12 cellular contexts compared by ENCODE assay signal in genomic region chr22:24578355-24579241, GRCh38. TPM values are rescaled to one million over a fixed set of nuclear protein-coding genes. Genes with fewer than 3 reads are reported as not detected.
DNase-seq lines count a peak whose midpoint lies in the region; ATAC-seq, FAIRE-seq and TF ChIP-seq lines count a peak whose summit lies in the region.
"Had no signal": no experiment of that assay in that cellular context is flagged by ENCODE, and none has a peak within 500 bp of the region (broad histone marks: within the 10 kb centered on the region; RNA-seq: fewer than 3 reads in every experiment).

No MANE protein-coding gene starts in this region.

- H3K9me2 ChIP-seq in GM23338 (ENCODE audit: insufficient read depth) = no peaks in the 10 kb centered on the region

- H3K27ac ChIP-seq in GM23338 (ENCODE audit: low read depth) = 0 out of 2 replicates have a peak overlapping the region, but pooled peaks have one; percentile 52
- peak overlapping the region; percentile 25; the same call in 1 of the 2 replicates for H3K27ac ChIP-seq in SK-N-MC
- H3K27ac ChIP-seq in keratinocyte (ENCODE audit: control insufficient read depth, insufficient read depth, low read length) = peak overlapping the region; percentile 99
- H3K27ac ChIP-seq: dorsolateral prefrontal cortex had no signal

- H4K20me1 ChIP-seq in GM23338 (replicated peaks; ENCODE audit: insufficient read depth) = peaks cover 19% of the 10 kb centered on the region
- no peaks in the 10 kb centered on the region for H4K20me1 ChIP-seq in keratinocyte (ENCODE audit: control insufficient read depth, extremely low read depth, insufficient read depth, low read length)

- H3K4me1 ChIP-seq in GM23338 (ENCODE audit: insufficient read depth) = no peaks in the 10 kb centered on the region
- H3K4me1 ChIP-seq in keratinocyte (ENCODE audit: control insufficient read depth, extremely low read depth, insufficient read depth, low read length) = peaks cover 38% of the 10 kb centered on the region

- no peaks in the 10 kb centered on the region for H3K4me1 Mint-ChIP-seq in GM23338
- peaks cover 0 to 1% of the 10 kb centered on the region in 2 donors for H3K4me1 Mint-ChIP-seq in stimulated activated naive B cell treated with anti-CD40 and anti-IgM and Interleukin-4, amounts not matched to agents 10 μg/mL and 1 μg/mL and 100 μg/mL, for 72 hours

- H3K9me1 ChIP-seq in keratinocyte (ENCODE audit: control insufficient read depth, extremely low read depth, insufficient read depth, low read length) = no peaks in the 10 kb centered on the region

- H3K36me3 ChIP-seq in GM23338 (ENCODE audit: insufficient read depth) = peaks cover 10% of the 10 kb centered on the region; the same call in 1 of the 2 replicates
- peaks cover 16% of the 10 kb centered on the region for H3K36me3 ChIP-seq in SK-N-MC (ENCODE audit: insufficient read depth, low read length)
- H3K36me3 ChIP-seq in keratinocyte (ENCODE audit: control insufficient read depth in 2 of 2, extremely low read depth in 1 of 2, insufficient read depth in 2 of 2, low read length in 2 of 2) = peaks cover 1 to 9% of the 10 kb centered on the region in 2 experiments

- DNase-seq in GM23338 (ENCODE audit: low spot score) (no peak), SK-N-MC (ENCODE audit: low read depth, low spot score) (no peak), keratinocyte (ENCODE audit: low read depth, low spot score) (peak; percentile 92), NCI-H526 (lab: John Stamatoyannopoulos, UW) (no peak), iPS-NIHi7 (ENCODE audit: extremely low spot score) (no peak)
- no peak for DNase-seq in stimulated activated naive B cell treated with anti-CD40 and anti-IgM and Interleukin-4, amounts not matched to agents 10 μg/mL and 1 μg/mL and 100 μg/mL, for 72 hours
- DNase-seq: activated CD4-positive, CD25-positive, alpha-beta regulatory T cell; dorsolateral prefrontal cortex; NCI-H2029; occipital lobe had no signal

- H3K9me3 Mint-ChIP-seq in GM23338 = no peaks in the 10 kb centered on the region
- no peaks in the 10 kb centered on the region for H3K9me3 Mint-ChIP-seq in stimulated activated naive B cell treated with anti-CD40 and anti-IgM and Interleukin-4, amounts not matched to agents 10 μg/mL and 1 μg/mL and 100 μg/mL, for 72 hours

- H3K4me2 ChIP-seq in GM23338 = no peak overlapping the region
- H3K4me2 ChIP-seq in keratinocyte (ENCODE audit: control insufficient read depth, extremely low read depth, insufficient read depth, low read depth, low read length) = peak overlapping the region; percentile 69

- peaks cover 20% of the 10 kb centered on the region; the same call in 1 of the 2 replicates for H3F3A ChIP-seq in GM23338 (replicated peaks; ENCODE audit: low read depth)

- H3K4me3 Mint-ChIP-seq in GM23338 = no peak overlapping the region
- no peak overlapping the region for H3K4me3 Mint-ChIP-seq in stimulated activated naive B cell treated with anti-CD40 and anti-IgM and Interleukin-4, amounts not matched to agents 10 μg/mL and 1 μg/mL and 100 μg/mL, for 72 hours

- no peak overlapping the region for H3K4me3 ChIP-seq in GM23338
- no peak overlapping the region for H3K4me3 ChIP-seq in SK-N-MC
- peak overlapping the region in 1 of 3 experiments; percentile 29 for H3K4me3 ChIP-seq in keratinocyte (ENCODE audit: control insufficient read depth in 2 of 3, extremely low read depth in 1 of 3, insufficient read depth in 2 of 3, low read depth in 1 of 3, low read length in 3 of 3)
- H3K4me3 ChIP-seq: dorsolateral prefrontal cortex had no signal

- FAIRE-seq in keratinocyte (lab: Jason Lieb, UNC) = peak; percentile 98
- FAIRE-seq: RCC 7860 had no signal

- H3K9me3 ChIP-seq in SK-N-MC (ENCODE audit: low read depth, low read length) = no peaks in the 10 kb centered on the region
- no peaks in the 10 kb centered on the region for H3K9me3 ChIP-seq in keratinocyte (ENCODE audit: control insufficient read depth, low read depth, low read length)

- dilution Hi-C loops in keratinocyte (cut with MboI; ENCODE audit: extremely low pct_ligation_motif_present, low sequenced_read_pairs) = no loop called here

- H3K9ac ChIP-seq in SK-N-MC (ENCODE audit: insufficient read length) (no peak overlapping the region), keratinocyte (ENCODE audit: control insufficient read depth, extremely low read depth, insufficient read depth, low read length) (peak overlapping the region; percentile 64)

- H3K27me3 Mint-ChIP-seq in GM23338 (ENCODE audit: insufficient read depth, low read depth, poor library complexity) = peaks cover 6% of the 10 kb centered on the region
- H3K27me3 Mint-ChIP-seq in stimulated activated naive B cell treated with anti-CD40 and anti-IgM and Interleukin-4, amounts not matched to agents 10 μg/mL and 1 μg/mL and 100 μg/mL, for 72 hours = no peaks in the 10 kb centered on the region

- ATAC-seq in GM23338 (no peak), GM21367 (IDR thresholded peaks at IDR 0.05; ENCODE audit: unreplicated experiment) (no peak)
- ATAC-seq in stimulated activated naive B cell treated with anti-CD40 and anti-IgM and Interleukin-4, amounts not matched to agents 10 μg/mL and 1 μg/mL and 100 μg/mL, for 72 hours (replicated peaks) = no peak

- H2AFZ ChIP-seq in GM23338 = no peak overlapping the region
- H2AFZ ChIP-seq in keratinocyte (ENCODE audit: control insufficient read depth, low read length) = peak overlapping the region; percentile 47

- no peaks in the 10 kb centered on the region for H3K79me2 ChIP-seq in GM23338 (replicated peaks; ENCODE audit: insufficient read depth)
- H3K79me2 ChIP-seq in keratinocyte (ENCODE audit: control insufficient read depth, insufficient read depth, low read length) = no peaks in the 10 kb centered on the region

- no peak for TF ChIP-seq CTCF in GM23338 (conservative IDR thresholded peaks at IDR 0.05; ENCODE audit: low read depth in 2 of 2)
- TF ChIP-seq CTCF in keratinocyte (optimal IDR thresholded peaks at IDR 0.05 in 1 of 3, IDR thresholded peaks at IDR 0.05 in 1 of 3, conservative IDR thresholded peaks at IDR 0.05 in 1 of 3; ENCODE audit: extremely low read depth in 1 of 3, insufficient read depth in 2 of 3, low read length in 3 of 3) = no peak

- no peak overlapping the region; the same call in 1 of the 2 replicates for H3K27ac Mint-ChIP-seq in GM23338
- H3K27ac Mint-ChIP-seq in stimulated activated naive B cell treated with anti-CD40 and anti-IgM and Interleukin-4, amounts not matched to agents 10 μg/mL and 1 μg/mL and 100 μg/mL, for 72 hours = peak overlapping the region; percentile 76

- no peaks in the 10 kb centered on the region for H3K27me3 ChIP-seq in GM23338 (ENCODE audit: insufficient read depth)
- H3K27me3 ChIP-seq in keratinocyte (ENCODE audit: control insufficient read depth, extremely low read depth, insufficient read depth, low read length) = no peaks in the 10 kb centered on the region
- H3K27me3 ChIP-seq: dorsolateral prefrontal cortex had no signal

- H3K36me3 Mint-ChIP-seq in GM23338 (ENCODE audit: low read depth) = peaks cover 22% of the 10 kb centered on the region
- H3K36me3 Mint-ChIP-seq in stimulated activated naive B cell treated with anti-CD40 and anti-IgM and Interleukin-4, amounts not matched to agents 10 μg/mL and 1 μg/mL and 100 μg/mL, for 72 hours = peaks cover 20 to 35% of the 10 kb centered on the region in 2 donors

RNA-seq across cellular contexts. Expression of gene LRRC75B, which starts 14.3 kb away (rescaled TPM):
- 12.8 and 22.1 TPM in 2 replicates for total RNA-seq in GM23338 (2014; rRNA removed; shearing (Covaris generic))
- polyA plus RNA-seq in GM23338 (2016; fragmentation: Nextera tagmentation; extraction: Ambion mirVana) (17.6 and 21.4 TPM in 2 replicates), keratinocyte (4.3 to 10.5 TPM (median 4.9 TPM) in 3 replicates)
- 4.1 TPM for polyA plus RNA-seq in keratinocyte (2011; ENCODE audit: low read depth)
- polyA plus RNA-seq in keratinocyte (2011; cell fraction: cytosol; rRNA removed) = 3.2 and 6.2 TPM in 2 replicates
- 16.9 and 24.6 TPM in 2 replicates for polyA plus RNA-seq in keratinocyte (2011; cell fraction: nucleus; rRNA removed)
- polyA plus RNA-seq in keratinocyte (2012; ENCODE audit: low replicate concordance) = 4.3 and 4.8 TPM in 2 replicates
- polyA minus RNA-seq in keratinocyte = 3.1 to 4.8 TPM (median 3.7 TPM) in 3 replicates
- 3.1 TPM for polyA minus RNA-seq in keratinocyte (2011; cell fraction: cytosol; rRNA and poly(A)+ RNA removed)
- 3.1 and 3.2 TPM in 2 replicates for polyA minus RNA-seq in keratinocyte (2011; cell fraction: nucleus; rRNA and poly(A)+ RNA removed)

RNA-seq across cellular contexts. Expression of gene SNRPD3, which starts 22.8 kb away (rescaled TPM):
- 289 and 314 TPM in 2 replicates for total RNA-seq in GM23338 (2014; rRNA removed; shearing (Covaris generic))
- 340 and 375 TPM in 2 replicates for polyA plus RNA-seq in GM23338 (2016; fragmentation: Nextera tagmentation; extraction: Ambion mirVana)
- 133 to 275 TPM (median 135 TPM) in 3 replicates for polyA plus RNA-seq in keratinocyte
- polyA plus RNA-seq in keratinocyte (2011; ENCODE audit: low read depth) = 103 TPM
- polyA plus RNA-seq in keratinocyte (2011; cell fraction: cytosol; rRNA removed) = 194 and 225 TPM in 2 replicates
- 114 and 127 TPM in 2 replicates for polyA plus RNA-seq in keratinocyte (2011; cell fraction: nucleus; rRNA removed)
- polyA plus RNA-seq in keratinocyte (2012; ENCODE audit: low replicate concordance) = 143 and 233 TPM in 2 replicates
- polyA minus RNA-seq in keratinocyte = 181 to 246 TPM (median 231 TPM) in 3 replicates
- 118 TPM for polyA minus RNA-seq in keratinocyte (2011; cell fraction: cytosol; rRNA and poly(A)+ RNA removed)
- 45.3 and 67.9 TPM in 2 replicates for polyA minus RNA-seq in keratinocyte (2011; cell fraction: nucleus; rRNA and poly(A)+ RNA removed)

RNA-seq across cellular contexts. Expression of gene GUCD1, which starts 23.7 kb away (rescaled TPM):
- total RNA-seq in GM23338 (2014; rRNA removed; shearing (Covaris generic)) = 91.1 and 106 TPM in 2 replicates
- 39.0 and 47.9 TPM in 2 replicates for polyA plus RNA-seq in GM23338 (2016; fragmentation: Nextera tagmentation; extraction: Ambion mirVana)
- polyA plus RNA-seq in keratinocyte = 43.0 to 71.1 TPM (median 59.0 TPM) in 3 replicates
- polyA plus RNA-seq in keratinocyte (2011; ENCODE audit: low read depth) = 16.1 TPM
- 51.4 and 75.0 TPM in 2 replicates for polyA plus RNA-seq in keratinocyte (2011; cell fraction: cytosol; rRNA removed)
- 37.2 and 39.3 TPM in 2 replicates for polyA plus RNA-seq in keratinocyte (2011; cell fraction: nucleus; rRNA removed)
- 44.6 and 46.5 TPM in 2 replicates for polyA plus RNA-seq in keratinocyte (2012; ENCODE audit: low replicate concordance)
- 55.4 to 157 TPM (median 104 TPM) in 3 replicates for polyA minus RNA-seq in keratinocyte
- 113 TPM for polyA minus RNA-seq in keratinocyte (2011; cell fraction: cytosol; rRNA and poly(A)+ RNA removed)
- polyA minus RNA-seq in keratinocyte (2011; cell fraction: nucleus; rRNA and poly(A)+ RNA removed) = 39.6 and 40.4 TPM in 2 replicates

RNA-seq across cellular contexts. Expression of gene GGT1, which starts 24.4 kb away (rescaled TPM):
- total RNA-seq in GM23338 (2014; rRNA removed; shearing (Covaris generic)) = 4.5 and 7.4 TPM in 2 replicates
- polyA plus RNA-seq in GM23338 (2016; fragmentation: Nextera tagmentation; extraction: Ambion mirVana) = 6.4 and 6.6 TPM in 2 replicates
- polyA plus RNA-seq in keratinocyte = 5.8 to 20.1 TPM (median 6.2 TPM) in 3 replicates
- 2.7 TPM for polyA plus RNA-seq in keratinocyte (2011; ENCODE audit: low read depth)
- polyA plus RNA-seq in keratinocyte (2011; cell fraction: cytosol; rRNA removed) = 4.3 and 9.2 TPM in 2 replicates
- polyA plus RNA-seq in keratinocyte (2011; cell fraction: nucleus; rRNA removed) = 27.4 and 36.0 TPM in 2 replicates
- polyA plus RNA-seq in keratinocyte (2012; ENCODE audit: low replicate concordance) = 4.9 and 8.6 TPM in 2 replicates
- polyA minus RNA-seq in keratinocyte = 4.1 to 16.7 TPM (median 13.9 TPM) in 3 replicates
- 22.8 TPM for polyA minus RNA-seq in keratinocyte (2011; cell fraction: cytosol; rRNA and poly(A)+ RNA removed)
- polyA minus RNA-seq in keratinocyte (2011; cell fraction: nucleus; rRNA and poly(A)+ RNA removed) = 26.6 and 28.9 TPM in 2 replicates

Comparison
In these comparisons a context has a peak if more than half of its experiments do, and no peak if none do; other contexts are left out.
1. H3K27ac ChIP-seq: peak in every context shown above with its lines; median percentile 99 in keratinocyte; 52 in GM23338; 25 in SK-N-MC.